6 cellular contexts compared by ENCODE assay signal in the genomic region with DNA sequence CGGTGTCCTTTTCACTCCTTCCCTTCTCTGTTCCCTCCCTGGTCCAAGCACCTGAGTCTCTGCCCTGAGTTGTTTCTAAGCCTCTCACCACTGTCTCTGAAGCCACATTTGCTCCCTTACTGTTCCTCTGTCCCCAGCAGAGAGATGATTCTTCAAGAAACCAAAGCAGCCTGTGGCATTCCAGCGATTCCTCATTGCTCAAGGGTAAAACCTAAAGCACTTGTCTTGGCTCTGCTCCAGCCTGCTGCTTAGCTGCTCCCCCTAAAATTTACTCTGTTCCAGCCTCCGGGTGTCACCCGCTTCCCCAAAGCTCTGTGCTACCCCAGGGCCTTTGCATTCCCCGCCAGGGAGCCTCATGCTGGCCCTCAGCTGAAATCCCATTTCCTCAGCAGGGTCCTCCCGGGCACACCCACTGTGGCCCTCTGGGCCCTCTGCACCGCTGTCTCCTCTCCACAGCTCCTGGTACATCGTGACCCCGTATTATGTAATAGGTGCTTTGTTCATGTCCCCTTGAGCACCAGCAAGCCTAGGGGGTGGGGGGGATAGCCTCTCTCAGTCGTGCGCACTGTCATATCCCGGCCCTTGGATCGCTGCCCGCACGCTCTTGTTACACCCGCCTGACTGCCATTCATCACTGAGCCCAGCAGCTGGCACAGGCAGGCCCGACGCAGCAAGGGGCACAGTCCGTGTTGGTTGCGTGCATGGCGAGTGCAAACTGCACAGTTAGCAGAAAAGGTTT. TPM values are rescaled to one million over a fixed set of nuclear protein-coding genes. Genes with fewer than 3 reads are reported as not detected.
A peak's percentile ranks its signal among the peaks of the same experiment; 100 is the strongest.
DNase-seq lines count a peak whose midpoint lies in the region; ATAC-seq lines count a peak whose summit lies in the region.

No MANE protein-coding gene starts in this region.

- peak; percentile 91 for DNase-seq in DMS79 (lab: John Stamatoyannopoulos, UW)
- DNase-seq in SK-N-MC (ENCODE audit: low read depth, low spot score) = no peak
- peak; percentile 96 for DNase-seq in medulla oblongata (ENCODE audit: extremely low spot score)
- no peak for DNase-seq in activated CD4-positive, alpha-beta T cell treated with anti-CD3 and anti-CD28 coated beads for 48 hours
- no peak for DNase-seq in posterior vena cava (ENCODE audit: low spot score)

- peak overlapping the region; percentile 85 for H3K27ac ChIP-seq in SK-N-MC

- intact Hi-C loops in posterior vena cava (cut with DNase I) = no loop called here

- H3K9ac ChIP-seq in SK-N-MC (ENCODE audit: insufficient read length) = peak overlapping the region; percentile 9

- H3K4me3 ChIP-seq in SK-N-MC = peak overlapping the region; percentile 63

- no peak for ATAC-seq in HG03342 (IDR thresholded peaks at IDR 0.05; ENCODE audit: unreplicated experiment)

- H3K9me3 ChIP-seq in SK-N-MC (ENCODE audit: low read depth, low read length) = no peaks in the 10 kb centered on the region

- H3K36me3 ChIP-seq in SK-N-MC (ENCODE audit: insufficient read depth, low read length) = peaks cover 13% of the 10 kb centered on the region

RNA-seq across cellular contexts. Expression of gene TECR, which starts 15.8 kb away (rescaled TPM):
- total RNA-seq in posterior vena cava = 10 to 100 TPM; 36.8 to 56.6 TPM

RNA-seq across cellular contexts. Expression of gene NDUFB7, which starts 26.7 kb away (rescaled TPM):
- 100 to 1,000 TPM; 157 to 177 TPM for total RNA-seq in posterior vena cava

RNA-seq across cellular contexts. Expression of gene DNAJB1, which starts 26.9 kb away (rescaled TPM):
- 10 to 100 TPM; 56.2 to 63.2 TPM for total RNA-seq in posterior vena cava

RNA-seq across cellular contexts. Expression of gene CLEC17A, which starts 37.7 kb away (rescaled TPM):
- total RNA-seq in posterior vena cava = under 1 TPM in 1 of 2 donors, not detected in 1; 0.42 TPM

RNA-seq across cellular contexts. Expression of gene GIPC1, which starts 49.2 kb away (rescaled TPM):
- total RNA-seq in posterior vena cava = 10 to 100 TPM; 43.5 to 46.1 TPM

Comparison
In these comparisons a context has a peak if more than half of its experiments do, and no peak if none do; other contexts are left out.
1. DNase-seq: peak in DMS79 (single experiment) and medulla oblongata (single experiment); none in SK-N-MC (single experiment), activated CD4-positive, alpha-beta T cell treated with anti-CD3 and anti-CD28 coated beads for 48 hours (single experiment) and posterior vena cava (single experiment).